Comparison of ENCODE assay signal across 25 cellular contexts in genomic region chr4:52984469-52984868, GRCh38.
DNase-seq lines count a peak whose midpoint lies in the region; ATAC-seq and TF ChIP-seq lines count a peak whose summit lies in the region.
"Had no signal": no experiment of that assay in that cellular context is flagged by ENCODE, and none has a peak within 500 bp of the region (broad histone marks: within the 10 kb centered on the region; RNA-seq: fewer than 3 reads in every experiment).

No MANE protein-coding gene starts in this region.

- H3K79me1 ChIP-seq in neuronal stem cell (ENCODE audit: low read depth, low read length), result no peaks in the 10 kb centered on the region

- no peaks in the 10 kb centered on the region for H3K27me3 Mint-ChIP-seq in progenitor cell of endocrine pancreas
- H3K27me3 Mint-ChIP-seq: CD4-positive, alpha-beta memory T cell; naive thymus-derived CD4-positive, alpha-beta T cell had no signal

- H3K27me3 ChIP-seq in GM23248 (replicated peaks; ENCODE audit: insufficient read depth), result no peaks in the 10 kb centered on the region
- H3K27me3 ChIP-seq in neuronal stem cell (ENCODE audit: control insufficient read depth in 3 of 3, insufficient read depth in 3 of 3, low read depth in 1 of 3, low read length in 3 of 3), result peaks cover 0 to 5% (median 2%) of the 10 kb centered on the region in 3 experiments
- H3K27me3 ChIP-seq: ovary, right lobe of liver, upper lobe of left lung had no signal

- H3K4me1 ChIP-seq in GM23248 (ENCODE audit: insufficient read depth) (peaks cover 16% of the 10 kb centered on the region), neuronal stem cell (ENCODE audit: control insufficient read depth in 2 of 2, insufficient read depth in 1 of 2, low read depth in 1 of 2, low read length in 2 of 2) (peaks cover 0 to 14% of the 10 kb centered on the region in 2 donors)
- H3K4me1 ChIP-seq: right lobe of liver had no signal

- H2AK5ac ChIP-seq in neuronal stem cell (ENCODE audit: low read depth, low read length), result no peak overlapping the region

- no peak for ATAC-seq in HG02981 (IDR thresholded peaks at IDR 0.05; ENCODE audit: unreplicated experiment)
- no peak for ATAC-seq in GM18505 (IDR thresholded peaks at IDR 0.05; ENCODE audit: unreplicated experiment)
- ATAC-seq in GM18502 (IDR thresholded peaks at IDR 0.05; ENCODE audit: poor library complexity, unreplicated experiment), result no peak
- ATAC-seq: activated CD8-positive, alpha-beta T cell treated with anti-CD3 and anti-CD28 coated beads, Interleukin-2, amount 10 ng/mL, durations not matched to agents 7 days and 5 days; naive thymus-derived CD4-positive, alpha-beta T cell had no signal

- peak overlapping the region; percentile 26 for H3K27ac Mint-ChIP-seq in progenitor cell of endocrine pancreas
- H3K27ac Mint-ChIP-seq: activated CD8-positive, alpha-beta T cell treated with anti-CD3 and anti-CD28 coated beads, Interleukin-2, amount 10 ng/mL, durations not matched to agents 7 days and 5 days; CD4-positive, alpha-beta memory T cell; naive thymus-derived CD4-positive, alpha-beta T cell had no signal

- TF ChIP-seq POLR2A in GM18505 (IDR thresholded peaks at IDR 0.05; ENCODE audit: borderline replicate concordance, extremely low read depth, insufficient read depth, insufficient read length), result no peak

- no peak overlapping the region for H3K4me2 ChIP-seq in GM23248 (ENCODE audit: unreplicated experiment)
- H3K4me2 ChIP-seq in neuronal stem cell (ENCODE audit: insufficient read depth, low read length, poor library complexity, severe bottlenecking), result no peak overlapping the region

- H4K8ac ChIP-seq in neuronal stem cell (ENCODE audit: low read depth, low read length), result no peak overlapping the region

- H2AFZ ChIP-seq in GM23248 (no peak overlapping the region), neuronal stem cell (ENCODE audit: low read length) (no peak overlapping the region)

- H3K4ac ChIP-seq in neuronal stem cell (ENCODE audit: low read length), result no peak overlapping the region

- H3F3A ChIP-seq in GM23248 (ENCODE audit: insufficient read depth), result peaks cover 20% of the 10 kb centered on the region

- H3K14ac ChIP-seq in neuronal stem cell (ENCODE audit: low read length), result no peak overlapping the region

- H4K91ac ChIP-seq in neuronal stem cell (ENCODE audit: low read depth, low read length, poor library complexity), result no peak overlapping the region

- H2BK120ac ChIP-seq in neuronal stem cell (ENCODE audit: low read depth, low read length), result no peak overlapping the region

- H4K20me1 ChIP-seq in GM23248 (ENCODE audit: insufficient read depth), result no peaks in the 10 kb centered on the region

- H2BK15ac ChIP-seq in neuronal stem cell (ENCODE audit: low read length), result no peak overlapping the region

- H3K36me3 ChIP-seq in GM23248 (ENCODE audit: low read depth) (no peaks in the 10 kb centered on the region), neuronal stem cell (replicated peaks in 1 of 2; ENCODE audit: control insufficient read depth in 2 of 2, insufficient read depth in 2 of 2, low read length in 2 of 2) (no peaks in the 10 kb centered on the region)
- H3K36me3 ChIP-seq: ovary, right lobe of liver, upper lobe of left lung had no signal

- H3K9ac ChIP-seq in GM23248 (no peak overlapping the region), neuronal stem cell (ENCODE audit: low read depth, low read length, poor library complexity) (no peak overlapping the region)

- no peak overlapping the region for H3K23ac ChIP-seq in neuronal stem cell (ENCODE audit: low read depth, low read length, poor library complexity)

- H3K18ac ChIP-seq in neuronal stem cell (ENCODE audit: low read length), result no peak overlapping the region

- 2 to 9% methylated on average over 2 of the region's 2 CpGs for WGBS in GM23248 (ENCODE audit: low coverage in 1 of 2, low lambda C conversion rate in 2 of 2, missing lambda C conversion rate in 2 of 2), 2 experiments
- no CpG with 5 or more reads among the region's 2 CpGs for WGBS in neuronal stem cell (ENCODE audit: extremely low coverage in 2 of 2, insufficient read length in 2 of 2, insufficient replicate concordance in 1 of 2), 2 donors

- no peaks in the 10 kb centered on the region for H3K9me3 ChIP-seq in GM23248 (ENCODE audit: low read depth)
- H3K9me3 ChIP-seq in neuronal stem cell (replicated peaks in 1 of 2; ENCODE audit: control insufficient read depth in 2 of 2, insufficient read depth in 1 of 2, low read depth in 1 of 2, low read length in 2 of 2), result no peaks in the 10 kb centered on the region
- H3K9me3 ChIP-seq: ovary, right lobe of liver, upper lobe of left lung had no signal

- DNase-seq in GM23248, result peak; percentile 50
- peak; percentile 73 for DNase-seq in RKO (ENCODE audit: low spot score)
- peak; percentile 65 for DNase-seq in fibroblast of mammary gland (ENCODE audit: low read depth)
- DNase-seq in progenitor cell of endocrine pancreas (ENCODE audit: low spot score, unreplicated experiment), result no peak
- no peak for DNase-seq in neuronal stem cell (ENCODE audit: low spot score)
- DNase-seq: activated CD8-positive, alpha-beta T cell treated with anti-CD3 and anti-CD28 coated beads, Interleukin-2, amount 10 ng/mL, durations not matched to agents 7 days and 5 days; activated naive CD4-positive, alpha-beta T cell treated with anti-CD3 and anti-CD28 coated beads, Interleukin-2, amount 50 U/mL, for 16 hours; activated T-cell treated with anti-CD3 and anti-CD28 coated beads, Interleukin-2, amount 50 U/mL, for 1 hour; CD4-positive, alpha-beta memory T cell; DMS79; effector memory CD4-positive, alpha-beta T cell; H7; hypothalamus; islet precursor cell; NCI-H1092; NCI-H2029; ovary; right lobe of liver; stimulated activated naive CD4-positive, alpha-beta T cell; T1000; upper lobe of left lung had no signal

- H3K4me1 Mint-ChIP-seq in progenitor cell of endocrine pancreas (ENCODE audit: low read depth), result peaks cover 19% of the 10 kb centered on the region

- no peaks in the 10 kb centered on the region for H3K79me2 ChIP-seq in GM23248 (ENCODE audit: insufficient read depth)

- no peak overlapping the region for H3K4me3 Mint-ChIP-seq in progenitor cell of endocrine pancreas (ENCODE audit: low read depth)
- H3K4me3 Mint-ChIP-seq: activated CD8-positive, alpha-beta T cell treated with anti-CD3 and anti-CD28 coated beads, Interleukin-2, amount 10 ng/mL, durations not matched to agents 7 days and 5 days; CD4-positive, alpha-beta memory T cell had no signal

- in situ Hi-C loops in GM23248 (cut with MboI), result loop anchor here (10.0 to 25.0 kb wide), 3 partner anchors 440 to 747 kb away; no protein-coding TSS in a partner anchor

- no peak overlapping the region for H2BK5ac ChIP-seq in neuronal stem cell (ENCODE audit: low read length)

- H3K4me3 ChIP-seq in GM23248, result no peak overlapping the region
- H3K4me3 ChIP-seq in fibroblast of mammary gland (ENCODE audit: control insufficient read depth, low read depth, low read length), result no peak overlapping the region
- no peak overlapping the region for H3K4me3 ChIP-seq in neuronal stem cell (ENCODE audit: low read length in 2 of 2)
- H3K4me3 ChIP-seq: ovary, right lobe of liver, upper lobe of left lung had no signal

- H3K27ac ChIP-seq in GM23248, result no peak overlapping the region
- no peak overlapping the region for H3K27ac ChIP-seq in neuronal stem cell (replicated peaks; ENCODE audit: low read length)
- H3K27ac ChIP-seq: right lobe of liver, upper lobe of left lung had no signal

- TF ChIP-seq CTCF in fibroblast of mammary gland (conservative IDR thresholded peaks at IDR 0.05; ENCODE audit: control insufficient read depth, insufficient read depth, low read depth, low read length) (no peak), progenitor cell of endocrine pancreas (IDR thresholded peaks at IDR 0.05; ENCODE audit: unreplicated experiment) (no peak)

- H2BK12ac ChIP-seq in neuronal stem cell (ENCODE audit: low read length), result no peak overlapping the region

- no peaks in the 10 kb centered on the region for H3K9me2 ChIP-seq in GM23248 (ENCODE audit: insufficient read depth)

- H3K36me3 Mint-ChIP-seq in progenitor cell of endocrine pancreas (ENCODE audit: insufficient read depth), result no peaks in the 10 kb centered on the region
- H3K36me3 Mint-ChIP-seq: CD4-positive, alpha-beta memory T cell had no signal

- H3K9me3 Mint-ChIP-seq in progenitor cell of endocrine pancreas (ENCODE audit: low read depth), result no peaks in the 10 kb centered on the region
- H3K9me3 Mint-ChIP-seq: CD4-positive, alpha-beta memory T cell; naive thymus-derived CD4-positive, alpha-beta T cell had no signal

Comparison
In these comparisons a context has a peak if more than half of its experiments do, and no peak if none do; other contexts are left out.
1. DNase-seq: peak in GM23248 (single experiment), RKO (single experiment) and fibroblast of mammary gland (single experiment); none in progenitor cell of endocrine pancreas (single experiment) and neuronal stem cell (single experiment).